Comparison of ENCODE assay signal across 11 cellular contexts in genomic region chr2:96198937-96199336, GRCh38.
"Had no signal": no experiment of that assay in that cellular context is flagged by ENCODE, and none has a peak within 500 bp of the region (broad histone marks: within the 10 kb centered on the region; RNA-seq: fewer than 3 reads in every experiment).

No MANE protein-coding gene starts in this region.

- FAIRE-seq: pancreas had no signal

- H3K27me3 Mint-ChIP-seq: activated naive CD8-positive, alpha-beta T cell treated with anti-CD3 and anti-CD28 coated beads, Interleukin-2, amount 10 ng/mL, durations not matched to agents 7 days and 5 days had no signal

- H3K4me3 Mint-ChIP-seq: activated naive CD8-positive, alpha-beta T cell treated with anti-CD3 and anti-CD28 coated beads, Interleukin-2, amount 10 ng/mL, durations not matched to agents 7 days and 5 days; stimulated activated effector memory CD8-positive, alpha-beta T cell treated with anti-CD3 and anti-CD28 coated beads, Interleukin-12 subunit alpha, Interleukin-12 subunit beta, amount 100 ng/mL, for 72 hours had no signal

- H3K27ac Mint-ChIP-seq: activated naive CD8-positive, alpha-beta T cell treated with anti-CD3 and anti-CD28 coated beads, Interleukin-2, amount 10 ng/mL, durations not matched to agents 7 days and 5 days; stimulated activated effector memory CD8-positive, alpha-beta T cell treated with anti-CD3 and anti-CD28 coated beads, Interleukin-12 subunit alpha, Interleukin-12 subunit beta, amount 100 ng/mL, for 72 hours had no signal

- DNase-seq: activated effector memory CD4-positive, alpha-beta T cell treated with anti-CD3 and anti-CD28 coated beads, Interleukin-2, amount 50 U/mL, for 16 hours; activated naive CD8-positive, alpha-beta T cell treated with anti-CD3 and anti-CD28 coated beads, Interleukin-2, amount 10 ng/mL, durations not matched to agents 7 days and 5 days; anterior cingulate cortex; heart right ventricle; left cardiac atrium; lower lobe of right lung; midbrain; pancreas; trophoblast cell had no signal

- ATAC-seq: gastroesophageal sphincter; heart right ventricle; left cardiac atrium; lower lobe of right lung; pancreas; stimulated activated effector memory CD8-positive, alpha-beta T cell treated with anti-CD3 and anti-CD28 coated beads, Interleukin-12 subunit alpha, Interleukin-12 subunit beta, amount 100 ng/mL, for 72 hours had no signal

- H3K9me3 Mint-ChIP-seq: activated naive CD8-positive, alpha-beta T cell treated with anti-CD3 and anti-CD28 coated beads, Interleukin-2, amount 10 ng/mL, durations not matched to agents 7 days and 5 days; stimulated activated effector memory CD8-positive, alpha-beta T cell treated with anti-CD3 and anti-CD28 coated beads, Interleukin-12 subunit alpha, Interleukin-12 subunit beta, amount 100 ng/mL, for 72 hours had no signal
